Comparison of ENCODE assay signal across 11 cellular contexts in the genomic region with DNA sequence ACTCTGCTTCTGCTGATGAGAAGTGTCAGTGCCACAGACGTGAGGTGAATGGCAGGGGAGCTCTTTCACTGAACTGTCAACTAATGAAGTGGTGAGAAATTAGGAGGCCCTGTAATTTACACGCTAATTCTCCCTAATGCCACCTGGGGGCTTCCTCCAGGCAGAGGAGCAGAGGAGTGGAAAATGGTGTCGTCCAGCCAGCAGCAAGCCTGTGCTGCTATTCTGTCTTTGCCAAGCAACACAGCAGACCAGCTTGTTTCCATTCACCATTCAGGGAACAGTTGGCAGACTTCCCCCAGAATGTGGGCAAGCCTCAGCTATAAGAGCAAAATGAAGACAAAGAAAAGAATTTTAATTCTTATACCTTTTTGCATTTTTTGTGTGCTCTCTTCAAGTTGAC.
DNase-seq lines count a peak whose midpoint lies in the region; ATAC-seq and TF ChIP-seq lines count a peak whose summit lies in the region.
"Had no signal": no experiment of that assay in that cellular context is flagged by ENCODE, and none has a peak within 500 bp of the region (broad histone marks: within the 10 kb centered on the region; RNA-seq: fewer than 3 reads in every experiment).

No MANE protein-coding gene starts in this region.

- H3K4me2 ChIP-seq in SK-N-SH = no peak overlapping the region

- H3K9me3 ChIP-seq in SK-N-SH = no peaks in the 10 kb centered on the region
- H3K9me3 ChIP-seq in CD8-positive, alpha-beta T cell (ENCODE audit: low read length) = no peaks in the 10 kb centered on the region
- H3K9me3 ChIP-seq in effector memory CD4-positive, alpha-beta T cell (ENCODE audit: control insufficient read depth, low read length) = no peaks in the 10 kb centered on the region

- in situ Hi-C loops in SK-MEL-5 (cut with HindIII; ENCODE audit: low pct_unique_long_range_greater_than_20kb, low sequenced_read_pairs) = no loop called here

- H2AFZ ChIP-seq in SK-N-SH (ENCODE audit: low read depth) = no peak overlapping the region

- H3K4me1 ChIP-seq in SK-N-SH (ENCODE audit: control insufficient read depth in 1 of 2, insufficient read depth in 2 of 2, low read depth in 1 of 2, low read length in 1 of 2) = peaks cover 0 to 3% of the 10 kb centered on the region in 2 experiments; a peak in 1 of 4 replicates
- peaks cover 8% of the 10 kb centered on the region for H3K4me1 ChIP-seq in CD8-positive, alpha-beta T cell (ENCODE audit: insufficient read depth, low read length)
- no peaks in the 10 kb centered on the region for H3K4me1 ChIP-seq in effector memory CD4-positive, alpha-beta T cell (ENCODE audit: control insufficient read depth, insufficient read depth, low read length, poor library complexity, severe bottlenecking)
- H3K4me1 ChIP-seq: stomach had no signal

- TF ChIP-seq CTCF in SK-N-SH (IDR thresholded peaks at IDR 0.05) = no peak
- TF ChIP-seq CTCF in glutamatergic neuron (IDR thresholded peaks at IDR 0.05; ENCODE audit: partially characterized antibody, unreplicated experiment) = no peak
- TF ChIP-seq CTCF in CD8-positive, alpha-beta T cell (IDR thresholded peaks at IDR 0.05) = no peak

- H3K79me2 ChIP-seq in SK-N-SH (ENCODE audit: insufficient read depth) = no peaks in the 10 kb centered on the region

- TF ChIP-seq EP300 in SK-N-SH (IDR thresholded peaks at IDR 0.05; ENCODE audit: borderline replicate concordance in 1 of 2, low read depth in 1 of 2, low read length in 1 of 2) = no peak

- H3K27ac ChIP-seq in SK-N-SH (ENCODE audit: low read depth in 2 of 2, low read length in 1 of 2) = no peak overlapping the region
- no peak overlapping the region for H3K27ac ChIP-seq in CD8-positive, alpha-beta T cell (ENCODE audit: low read depth, low read length)
- no peak overlapping the region for H3K27ac ChIP-seq in effector memory CD4-positive, alpha-beta T cell (ENCODE audit: insufficient read depth, low read length, poor library complexity, severe bottlenecking)
- H3K27ac ChIP-seq: RWPE1, stomach had no signal

- no peak overlapping the region for H3K9ac ChIP-seq in SK-N-SH

- H3K9me3 Mint-ChIP-seq in glutamatergic neuron (ENCODE audit: unreplicated experiment) = peaks cover 5% of the 10 kb centered on the region
- peaks cover 8% of the 10 kb centered on the region for H3K9me3 Mint-ChIP-seq in CD8-positive, alpha-beta T cell

- no peaks in the 10 kb centered on the region for H3K9me2 ChIP-seq in SK-N-SH

- POLR2A ChIA-PET in SK-N-SH (lab: Yijun Ruan, JAX) = interaction anchor here (0.6 kb wide), 1 partner anchor 1712 kb away, joined by 4 read pairs; no protein-coding TSS in a partner anchor
- POLR2A ChIA-PET in CD8-positive, alpha-beta T cell (lab: Charles Lee) = interaction anchor here (0.5 kb wide), 1 partner anchor 18 kb away, joined by 3 read pairs; no protein-coding TSS in a partner anchor

- ATAC-seq in SK-N-SH treated with all-trans-retinoic acid at 6 μM for 48 hours = peak; percentile 85
- no peak for ATAC-seq in CD8-positive, alpha-beta T cell

- H3K4me3 ChIP-seq in SK-N-SH (ENCODE audit: low read depth in 2 of 2, low read length in 1 of 2) = no peak overlapping the region
- no peak overlapping the region for H3K4me3 ChIP-seq in CD8-positive, alpha-beta T cell (ENCODE audit: low read depth, low read length)
- H3K4me3 ChIP-seq in effector memory CD4-positive, alpha-beta T cell (ENCODE audit: insufficient read depth, low read depth, low read length, poor library complexity, severe bottlenecking) = no peak overlapping the region
- H3K4me3 ChIP-seq: stomach had no signal

- H3K4me1 Mint-ChIP-seq in glutamatergic neuron (ENCODE audit: low read depth, unreplicated experiment) = peaks cover 13% of the 10 kb centered on the region
- H3K4me1 Mint-ChIP-seq in CD8-positive, alpha-beta T cell (ENCODE audit: low read depth) = peaks cover 6% of the 10 kb centered on the region

- CTCF ChIA-PET in SK-N-SH (lab: Yijun Ruan, JAX) = interaction anchor here (0.6 to 1.2 kb wide), 2 partner anchors 40 to 907 kb away, joined by 3 to 5 read pairs; no protein-coding TSS in a partner anchor
- CTCF ChIA-PET in CD8-positive, alpha-beta T cell (lab: Charles Lee) = no interaction called here

- TF ChIP-seq RAD21 in SK-N-SH (IDR thresholded peaks at IDR 0.05; ENCODE audit: low read length) = no peak

- H4K20me1 ChIP-seq in SK-N-SH (ENCODE audit: insufficient read depth) = no peaks in the 10 kb centered on the region

- H3F3A ChIP-seq in SK-N-SH (replicated peaks; ENCODE audit: insufficient read depth) = no peaks in the 10 kb centered on the region

- 21% methylated on average over 2 of the region's 3 CpGs for WGBS in SK-N-SH (ENCODE audit: low lambda C conversion rate)

- no peaks in the 10 kb centered on the region for H3K27me3 ChIP-seq in SK-N-SH (ENCODE audit: insufficient read depth)
- no peaks in the 10 kb centered on the region for H3K27me3 ChIP-seq in CD8-positive, alpha-beta T cell (ENCODE audit: insufficient read depth, low read length)
- H3K27me3 ChIP-seq in effector memory CD4-positive, alpha-beta T cell (replicated peaks; ENCODE audit: control insufficient read depth, insufficient read depth, low read length, poor library complexity, severe bottlenecking) = no peaks in the 10 kb centered on the region
- H3K27me3 ChIP-seq: stomach had no signal

- H3K27ac Mint-ChIP-seq in glutamatergic neuron (ENCODE audit: unreplicated experiment) = no peak overlapping the region
- H3K27ac Mint-ChIP-seq in CD8-positive, alpha-beta T cell = no peak overlapping the region
- H3K27ac Mint-ChIP-seq: activated naive CD8-positive, alpha-beta T cell treated with anti-CD3 and anti-CD28 coated beads, Interleukin-2, amount 10 ng/mL, durations not matched to agents 7 days and 5 days had no signal

- H3K36me3 Mint-ChIP-seq in glutamatergic neuron (ENCODE audit: unreplicated experiment) = peaks cover 9% of the 10 kb centered on the region
- no peaks in the 10 kb centered on the region for H3K36me3 Mint-ChIP-seq in CD8-positive, alpha-beta T cell

- DNase-seq in SK-N-SH (no peak), SK-MEL-5 (ENCODE audit: low read depth, low spot score) (peak; percentile 4), glutamatergic neuron (peak; percentile 30), stromal cell of bone marrow (ENCODE audit: low read depth) (peak; percentile 21), AG08395 (ENCODE audit: low spot score) (no peak)
- DNase-seq in CD8-positive, alpha-beta T cell = no peak
- no peak for DNase-seq in effector memory CD4-positive, alpha-beta T cell
- DNase-seq: activated naive CD8-positive, alpha-beta T cell treated with anti-CD3 and anti-CD28 coated beads, Interleukin-2, amount 10 ng/mL, durations not matched to agents 7 days and 5 days; stomach had no signal

- no peaks in the 10 kb centered on the region for H3K36me3 ChIP-seq in SK-N-SH (replicated peaks in 1 of 2; ENCODE audit: control insufficient read depth in 1 of 2, insufficient read depth in 2 of 2, low read length in 1 of 2)
- H3K36me3 ChIP-seq in CD8-positive, alpha-beta T cell (ENCODE audit: insufficient read depth, low read length) = no peaks in the 10 kb centered on the region
- H3K36me3 ChIP-seq in effector memory CD4-positive, alpha-beta T cell (ENCODE audit: control insufficient read depth, insufficient read depth, low read length) = no peaks in the 10 kb centered on the region
- H3K36me3 ChIP-seq: stomach had no signal

- intact Hi-C loops in CD8-positive, alpha-beta T cell (cut with DNase I, micrococcal nuclease) = no loop called here

- H3K4me3 Mint-ChIP-seq in glutamatergic neuron (ENCODE audit: unreplicated experiment) = no peak overlapping the region
- no peak overlapping the region for H3K4me3 Mint-ChIP-seq in CD8-positive, alpha-beta T cell
- H3K4me3 Mint-ChIP-seq: activated naive CD8-positive, alpha-beta T cell treated with anti-CD3 and anti-CD28 coated beads, Interleukin-2, amount 10 ng/mL, durations not matched to agents 7 days and 5 days had no signal

- H3K27me3 Mint-ChIP-seq in glutamatergic neuron (ENCODE audit: unreplicated experiment) = peaks cover 4% of the 10 kb centered on the region
- no peaks in the 10 kb centered on the region for H3K27me3 Mint-ChIP-seq in CD8-positive, alpha-beta T cell (ENCODE audit: low read depth)
- H3K27me3 Mint-ChIP-seq: activated naive CD8-positive, alpha-beta T cell treated with anti-CD3 and anti-CD28 coated beads, Interleukin-2, amount 10 ng/mL, durations not matched to agents 7 days and 5 days had no signal

TF ChIP-seq in SK-N-SH treated with all-trans-retinoic acid at 6 μM for 48 hours, 23 proteins besides CTCF, POLR2A, EP300 and RAD21:
- no peak for TF ChIP-seq ESRRG (CRISPR knock-in tag; IDR thresholded peaks at IDR 0.05)

TF ChIP-seq in SK-N-SH, 30 proteins besides CTCF, POLR2A, EP300 and RAD21 (continues in another document):
- TF ChIP-seq FOSL2 (IDR thresholded peaks at IDR 0.05; ENCODE audit: borderline replicate concordance, low read depth) = no peak
- TF ChIP-seq, protein P1, sequence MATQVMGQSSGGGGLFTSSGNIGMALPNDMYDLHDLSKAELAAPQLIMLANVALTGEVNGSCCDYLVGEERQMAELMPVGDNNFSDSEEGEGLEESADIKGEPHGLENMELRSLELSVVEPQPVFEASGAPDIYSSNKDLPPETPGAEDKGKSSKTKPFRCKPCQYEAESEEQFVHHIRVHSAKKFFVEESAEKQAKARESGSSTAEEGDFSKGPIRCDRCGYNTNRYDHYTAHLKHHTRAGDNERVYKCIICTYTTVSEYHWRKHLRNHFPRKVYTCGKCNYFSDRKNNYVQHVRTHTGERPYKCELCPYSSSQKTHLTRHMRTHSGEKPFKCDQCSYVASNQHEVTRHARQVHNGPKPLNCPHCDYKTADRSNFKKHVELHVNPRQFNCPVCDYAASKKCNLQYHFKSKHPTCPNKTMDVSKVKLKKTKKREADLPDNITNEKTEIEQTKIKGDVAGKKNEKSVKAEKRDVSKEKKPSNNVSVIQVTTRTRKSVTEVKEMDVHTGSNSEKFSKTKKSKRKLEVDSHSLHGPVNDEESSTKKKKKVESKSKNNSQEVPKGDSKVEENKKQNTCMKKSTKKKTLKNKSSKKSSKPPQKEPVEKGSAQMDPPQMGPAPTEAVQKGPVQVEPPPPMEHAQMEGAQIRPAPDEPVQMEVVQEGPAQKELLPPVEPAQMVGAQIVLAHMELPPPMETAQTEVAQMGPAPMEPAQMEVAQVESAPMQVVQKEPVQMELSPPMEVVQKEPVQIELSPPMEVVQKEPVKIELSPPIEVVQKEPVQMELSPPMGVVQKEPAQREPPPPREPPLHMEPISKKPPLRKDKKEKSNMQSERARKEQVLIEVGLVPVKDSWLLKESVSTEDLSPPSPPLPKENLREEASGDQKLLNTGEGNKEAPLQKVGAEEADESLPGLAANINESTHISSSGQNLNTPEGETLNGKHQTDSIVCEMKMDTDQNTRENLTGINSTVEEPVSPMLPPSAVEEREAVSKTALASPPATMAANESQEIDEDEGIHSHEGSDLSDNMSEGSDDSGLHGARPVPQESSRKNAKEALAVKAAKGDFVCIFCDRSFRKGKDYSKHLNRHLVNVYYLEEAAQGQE (IDR thresholded peaks at IDR 0.05; ENCODE audit: low read depth, low read length) = no peak
- TF ChIP-seq, protein P2, sequence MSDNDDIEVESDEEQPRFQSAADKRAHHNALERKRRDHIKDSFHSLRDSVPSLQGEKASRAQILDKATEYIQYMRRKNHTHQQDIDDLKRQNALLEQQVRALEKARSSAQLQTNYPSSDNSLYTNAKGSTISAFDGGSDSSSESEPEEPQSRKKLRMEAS (IDR thresholded peaks at IDR 0.05; ENCODE audit: low read depth) = no peak

Comparison
In these comparisons a context has a peak if more than half of its experiments do, and no peak if none do; other contexts are left out.
1. DNase-seq: peak in SK-MEL-5 (single experiment), glutamatergic neuron (single experiment) and stromal cell of bone marrow (single experiment); none in SK-N-SH (single experiment), AG08395 (single experiment), CD8-positive, alpha-beta T cell (0 of 7) and effector memory CD4-positive, alpha-beta T cell (0 of 3).